ENCODE assay signal across 1 cellular context in genomic region chr10:125812128-125812527, GRCh38.
TF ChIP-seq lines count a peak whose summit lies in the region.

No MANE protein-coding gene starts in this region.

TF ChIP-seq in IMR-90, 13 proteins besides CTCF, POLR2A, EP300 and RAD21:
- TF ChIP-seq CEBPB (IDR thresholded peaks at IDR 0.05; ENCODE audit: low read depth, low read length) (no peak), MXI1 (IDR thresholded peaks at IDR 0.05; ENCODE audit: borderline replicate concordance, low read depth, low read length) (no peak), ELK1 (IDR thresholded peaks at IDR 0.05; ENCODE audit: borderline replicate concordance, low read depth, low read length) (no peak), USF2 (IDR thresholded peaks at IDR 0.05; ENCODE audit: low read depth, low read length) (no peak), RFX5 (IDR thresholded peaks at IDR 0.05; ENCODE audit: low read depth, low read length) (no peak), FOS (IDR thresholded peaks at IDR 0.05; ENCODE audit: low read depth, low read length) (no peak), NFE2L2 (IDR thresholded peaks at IDR 0.05; ENCODE audit: low read depth, low read length) (no peak), MAFK (IDR thresholded peaks at IDR 0.05; ENCODE audit: low read depth, low read length) (no peak), CHD1 (IDR thresholded peaks at IDR 0.05; ENCODE audit: low read depth, low read length) (no peak), BHLHE40 (IDR thresholded peaks at IDR 0.05; ENCODE audit: low read depth, low read length) (no peak), MAZ (IDR thresholded peaks at IDR 0.05; ENCODE audit: borderline replicate concordance, low read depth, low read length) (no peak), RCOR1 (IDR thresholded peaks at IDR 0.05; ENCODE audit: insufficient replicate concordance, low read length) (no peak)
